Comparison of ENCODE assay signal across 11 cellular contexts in genomic region chr11:4769838-4770237, GRCh38. TPM values are rescaled to one million over a fixed set of nuclear protein-coding genes. Genes with fewer than 3 reads are reported as not detected.
"Had no signal": no experiment of that assay in that cellular context is flagged by ENCODE, and none has a peak within 500 bp of the region (broad histone marks: within the 10 kb centered on the region; RNA-seq: fewer than 3 reads in every experiment).

OR51F1 (minus strand) TSS chr11:4769938; CDS start chr11:4769938, 0 bp downstream.

- DNase-seq: GM23248, GOT3, H7, H9, HCEC 1CT, HFFc6 had no signal

- H3K9ac ChIP-seq: GM23248 had no signal

- H3K36me3 ChIP-seq: HAP-1 had no signal

- H3K9me3 ChIP-seq: HAP-1 had no signal

- H3K4me1 ChIP-seq: HAP-1 had no signal

- FAIRE-seq: H1 had no signal

- ATAC-seq: GM23338, HCT116 had no signal

- H3K27ac ChIP-seq: GM23248 had no signal

- H3K4me3 ChIP-seq: GM23248, GM23338, HAP-1 had no signal

RNA-seq across cellular contexts. Expression of gene OR51F1, which starts in this region (rescaled TPM):
- total RNA-seq: GM23248, GM23338, H1, H4, H7, H9, HFFc6 had no signal
- polyA plus RNA-seq: GM23248, GM23338, H1 had no signal
